ENCODE assay signal across 19 cellular contexts in genomic region chr5:133753856-133754255, GRCh38.
DNase-seq lines count a peak whose midpoint lies in the region; ATAC-seq and TF ChIP-seq lines count a peak whose summit lies in the region.
"Had no signal": no experiment of that assay in that cellular context is flagged by ENCODE, and none has a peak within 500 bp of the region (broad histone marks: within the 10 kb centered on the region; RNA-seq: fewer than 3 reads in every experiment).

No MANE protein-coding gene starts in this region.

- H3K4me1 ChIP-seq in left lung: no peaks in the 10 kb centered on the region
- H3K4me1 ChIP-seq: colonic mucosa, sigmoid colon had no signal

- no peaks in the 10 kb centered on the region for H3K36me3 ChIP-seq in left lung
- H3K36me3 ChIP-seq: brain microvascular endothelial cell, colonic mucosa, ovary, sigmoid colon had no signal

- intact Hi-C loops in left lung (cut with DNase I): no loop called here

- TF ChIP-seq CTCF in left lung (IDR thresholded peaks at IDR 0.05): no peak

- DNase-seq in DMS53 (lab: John Stamatoyannopoulos, UW): peak; percentile 28
- DNase-seq in NCI-H226: peak; percentile 45
- peak; percentile 12 for DNase-seq in ecto neural progenitor cell (ENCODE audit: low spot score)
- no peak for DNase-seq in left lung
- DNase-seq in cerebellar nuclear complex (lab: John Stamatoyannopoulos, UW): no peak
- DNase-seq in DMS79 (lab: John Stamatoyannopoulos, UW): no peak
- DNase-seq: activated CD4-positive, alpha-beta T cell treated with anti-CD3 and anti-CD28 coated beads, Interleukin-2, amount 50 U/mL, for 1 hour; activated CD8-positive, alpha-beta memory T cell treated with anti-CD3 and anti-CD28 coated beads, Interleukin-2, amount 50 U/mL, for 48 hours; activated effector memory CD4-positive, alpha-beta T cell treated with Interleukin-2 at 50 U/mL for 16 hours; CD4-positive, alpha-beta T cell; colonic mucosa; left cardiac atrium; NCI-H748 treated with DMSO at 0.1 percent for 48 hours; ovary; sigmoid colon had no signal

- no peak overlapping the region for H3K27ac ChIP-seq in left lung
- H3K27ac ChIP-seq: brain microvascular endothelial cell, colonic mucosa, ovary, sigmoid colon had no signal

- no peaks in the 10 kb centered on the region for H3K27me3 ChIP-seq in left lung
- H3K27me3 ChIP-seq: colonic mucosa, ovary had no signal

- H3K9me3 ChIP-seq in left lung: no peaks in the 10 kb centered on the region
- H3K9me3 ChIP-seq: colonic mucosa, ovary, sigmoid colon had no signal

- H3K4me3 ChIP-seq in left lung: no peak overlapping the region
- H3K4me3 ChIP-seq: colonic mucosa, ovary, sigmoid colon had no signal

- ATAC-seq in left lung (peak; percentile 19), GM21390 (IDR thresholded peaks at IDR 0.05; ENCODE audit: unreplicated experiment) (no peak), HG03565 (IDR thresholded peaks at IDR 0.05; ENCODE audit: unreplicated experiment) (no peak)
- ATAC-seq: activated naive CD8-positive, alpha-beta T cell treated with anti-CD3 and anti-CD28 coated beads, Interleukin-2, amount 50 U/mL, for 24 hours had no signal

Comparison
In these comparisons a context has a peak if more than half of its experiments do, and no peak if none do; other contexts are left out.
1. DNase-seq: peak in DMS53 (single experiment), NCI-H226 (single experiment) and ecto neural progenitor cell (single experiment); none in left lung (0 of 2), cerebellar nuclear complex (0 of 2) and DMS79 (single experiment).